19 cellular contexts compared by ENCODE assay signal in genomic region chr13:42591602-42592001, GRCh38. TPM values are rescaled to one million over a fixed set of nuclear protein-coding genes. Genes with fewer than 3 reads are reported as not detected.
DNase-seq lines count a peak whose midpoint lies in the region; ATAC-seq, FAIRE-seq and TF ChIP-seq lines count a peak whose summit lies in the region.
"Had no signal": no experiment of that assay in that cellular context is flagged by ENCODE, and none has a peak within 500 bp of the region (broad histone marks: within the 10 kb centered on the region; RNA-seq: fewer than 3 reads in every experiment).

No MANE protein-coding gene starts in this region.

- CTCF ChIA-PET in IMR-90 (lab: Yijun Ruan, JAX), result no interaction called here
- CTCF ChIA-PET in HepG2 (lab: Yijun Ruan, JAX; ENCODE audit: low intra/inter-chr PET ratio, low total read pairs), result no interaction called here

- TF ChIP-seq RAD21 in IMR-90 (IDR thresholded peaks at IDR 0.05; ENCODE audit: low read length), result no peak
- TF ChIP-seq RAD21 in HepG2 (CRISPR knock-in tag; IDR thresholded peaks at IDR 0.05), result no peak

- no peak overlapping the region; the same call in 2 of the 3 replicates for H3K4me3 Mint-ChIP-seq in GM23338
- H3K4me3 Mint-ChIP-seq: CD4-positive, alpha-beta memory T cell had no signal

- H2BK15ac ChIP-seq in IMR-90 (ENCODE audit: low read depth, low read length), result no peak overlapping the region

- no peaks in the 10 kb centered on the region for H3K27me3 ChIP-seq in GM23338 (ENCODE audit: insufficient read depth)
- H3K27me3 ChIP-seq in IMR-90 (ENCODE audit: control insufficient read depth, insufficient read depth, low read length), result peaks cover 42% of the 10 kb centered on the region
- H3K27me3 ChIP-seq in bronchial epithelial cell (ENCODE audit: control insufficient read depth, insufficient read depth, low read length), result peaks cover 1% of the 10 kb centered on the region
- H3K27me3 ChIP-seq in HepG2 (ENCODE audit: control insufficient read depth in 1 of 2, insufficient read depth in 2 of 2, low read length in 2 of 2), result no peaks in the 10 kb centered on the region
- H3K27me3 ChIP-seq: BE2C had no signal

- no peak overlapping the region for H2BK5ac ChIP-seq in IMR-90 (ENCODE audit: low read depth, low read length, poor library complexity, severe bottlenecking)

- WGBS in IMR-90 (ENCODE audit: extremely low coverage in 2 of 2, insufficient read length in 1 of 2), 2 experiments, result 92% methylated on average over 2 of the region's 4 CpGs; no CpG with 5 or more reads in 1 of the 2 experiments
- 4% methylated on average over 4 of the region's 4 CpGs for WGBS in HepG2 (ENCODE audit: low lambda C conversion rate)

- ATAC-seq in GM23338 (no peak), IMR-90 (ENCODE audit: low read depth) (no peak), HepG2 (no peak), HG03135 (IDR thresholded peaks at IDR 0.05; ENCODE audit: unreplicated experiment) (no peak)
- ATAC-seq: A549 had no signal

- H4K20me1 ChIP-seq in GM23338 (replicated peaks; ENCODE audit: insufficient read depth) (no peaks in the 10 kb centered on the region), IMR-90 (ENCODE audit: insufficient read depth, low read length) (no peaks in the 10 kb centered on the region), HepG2 (ENCODE audit: insufficient read depth, low read length) (no peaks in the 10 kb centered on the region)

- dilution Hi-C loops in IMR-90 (cut with HindIII; ENCODE audit: low sequenced_read_pairs, unreplicated experiment), result no loop called here

- H2AFZ ChIP-seq in GM23338, result no peak overlapping the region
- H2AFZ ChIP-seq in IMR-90 (replicated peaks; ENCODE audit: low read length, poor library complexity), result peak overlapping the region; percentile 48
- no peak overlapping the region for H2AFZ ChIP-seq in HepG2 (ENCODE audit: low read length)

- H3K36me3 Mint-ChIP-seq in GM23338 (ENCODE audit: low read depth), result peaks cover 63% of the 10 kb centered on the region
- H3K36me3 Mint-ChIP-seq: CD4-positive, alpha-beta memory T cell had no signal

- no peak overlapping the region for H3K18ac ChIP-seq in IMR-90 (ENCODE audit: low read depth, low read length)

- H4K8ac ChIP-seq in IMR-90 (ENCODE audit: low read depth in 2 of 2, low read length in 2 of 2), result no peak overlapping the region

- H4K5ac ChIP-seq in IMR-90 (ENCODE audit: low read depth, low read length), result no peak overlapping the region

- H3K4me1 ChIP-seq in GM23338 (ENCODE audit: insufficient read depth) (peaks cover 42% of the 10 kb centered on the region), IMR-90 (ENCODE audit: control insufficient read depth, insufficient read depth, low read length) (no peaks in the 10 kb centered on the region), HepG2 (ENCODE audit: insufficient read depth, low read length) (no peaks in the 10 kb centered on the region)
- H3K4me1 ChIP-seq: A549, BE2C had no signal

- peaks cover 54% of the 10 kb centered on the region for H3K4me1 Mint-ChIP-seq in GM23338

- no peaks in the 10 kb centered on the region for H3K79me1 ChIP-seq in IMR-90 (ENCODE audit: low read depth in 1 of 2, low read length in 2 of 2)

- H3K56ac ChIP-seq in IMR-90 (ENCODE audit: extremely low read depth, insufficient read depth, low read length), result no peak overlapping the region

- H3K36me3 ChIP-seq in GM23338 (ENCODE audit: insufficient read depth) (peaks cover 6% of the 10 kb centered on the region; the same call in 1 of the 2 replicates), IMR-90 (ENCODE audit: control insufficient read depth, insufficient read depth, low read length) (no peaks in the 10 kb centered on the region), bronchial epithelial cell (ENCODE audit: control insufficient read depth, insufficient read depth, low read length) (no peaks in the 10 kb centered on the region), HepG2 (replicated peaks in 1 of 2; ENCODE audit: control insufficient read depth in 1 of 2, insufficient read depth in 2 of 2, low read length in 2 of 2) (no peaks in the 10 kb centered on the region)
- H3K36me3 ChIP-seq: BE2C had no signal

- DNase-seq in GM23338 (ENCODE audit: low spot score) (no peak), IMR-90 (no peak), bronchial epithelial cell (ENCODE audit: low read depth) (no peak), HepG2 (ENCODE audit: low spot score) (no peak), OCI-M2 (lab: John Stamatoyannopoulos, UW; ENCODE audit: unreplicated experiment) (no peak)
- DNase-seq: BE2C; CD4-positive, alpha-beta memory T cell; COR-L47; DMS153; DMS79 treated with DMSO at 0.1 percent for 48 hours; EL; H7 had no signal

- H4K91ac ChIP-seq in IMR-90 (ENCODE audit: insufficient read depth, low read depth, low read length), result no peak overlapping the region

- POLR2A ChIA-PET in IMR-90 (lab: Charles Lee; ENCODE audit: unreplicated experiment) (interaction anchor here (0.6 kb wide), 1 partner anchor 9 kb away, joined by 3 read pairs; no protein-coding TSS in a partner anchor), HepG2 (lab: Yijun Ruan, JAX) (no interaction called here)

- TF ChIP-seq POLR2A in IMR-90 (IDR thresholded peaks at IDR 0.05; ENCODE audit: low read depth, low read length) (no peak), HepG2 (IDR thresholded peaks at IDR 0.05; ENCODE audit: insufficient read depth in 1 of 2, low read depth in 2 of 2, low read length in 2 of 2) (no peak)

- H3K14ac ChIP-seq in IMR-90 (replicated peaks; ENCODE audit: low read depth, low read length), result no peak overlapping the region

- no peak overlapping the region for H3K23ac ChIP-seq in IMR-90 (ENCODE audit: low read depth, low read length)

- H2AK9ac ChIP-seq in IMR-90 (replicated peaks; ENCODE audit: low read depth, low read length, poor library complexity), result no peak overlapping the region

- BruUV-seq in IMR-90 (replicated peaks; lab: Mats Ljungman, UMichigan) (no TSS peak), HepG2 (replicated peaks; lab: Mats Ljungman, UMichigan) (no TSS peak)

- peaks cover 13% of the 10 kb centered on the region; the same call in 1 of the 2 replicates for H3F3A ChIP-seq in GM23338 (replicated peaks; ENCODE audit: low read depth)

- in situ Hi-C loops in IMR-90 (cut with MboI; ENCODE audit: low sequenced_read_pairs) (loop anchor here (10.0 to 25.0 kb wide), 2 partner anchors 493 to 1196 kb away; partner anchors contain the start of gene ENOX1), HepG2 (cut with HindIII; ENCODE audit: extremely low pct_ligation_motif_present, low pct_unique_long_range_greater_than_20kb) (loop anchor here (10.0 to 25.0 kb wide), 2 partner anchors 546 to 1203 kb away; no protein-coding TSS in a partner anchor)

- intact Hi-C loops in IMR-90 (cut with micrococcal nuclease), result loop anchor here (5.0 to 10.0 kb wide), 4 partner anchors 243 to 1281 kb away; partner anchors contain the start of gene DNAJC15
- intact Hi-C loops in HepG2 (cut with micrococcal nuclease; ENCODE audit: unreplicated experiment), result no loop called here

- peak overlapping the region; percentile 22; the same call in 1 of the 2 replicates for H3K4me2 ChIP-seq in GM23338
- no peak overlapping the region for H3K4me2 ChIP-seq in IMR-90 (ENCODE audit: low read depth, low read length)
- H3K4me2 ChIP-seq in HepG2 (ENCODE audit: low read depth, low read length), result no peak overlapping the region
- H3K4me2 ChIP-seq: A549 had no signal

- TF ChIP-seq EP300 in HepG2 (IDR thresholded peaks at IDR 0.05; ENCODE audit: low read depth in 2 of 2, low read length in 2 of 2) (no peak), HepG2 (CRISPR knock-in tag; IDR thresholded peaks at IDR 0.05; ENCODE audit: borderline replicate concordance) (no peak)

- no peak overlapping the region for H3K4ac ChIP-seq in IMR-90 (ENCODE audit: low read depth, low read length)

- peaks cover 3% of the 10 kb centered on the region for H3K27me3 Mint-ChIP-seq in GM23338 (ENCODE audit: insufficient read depth, low read depth, poor library complexity)

- H2BK120ac ChIP-seq in IMR-90 (ENCODE audit: low read depth, low read length), result no peak overlapping the region

- H3K9me3 ChIP-seq in IMR-90 (ENCODE audit: control insufficient read depth, insufficient read depth, low read length) (no peaks in the 10 kb centered on the region), HepG2 (ENCODE audit: low read length) (no peaks in the 10 kb centered on the region)
- H3K9me3 ChIP-seq: A549, BE2C had no signal

- no peak overlapping the region for H3K9ac ChIP-seq in IMR-90 (ENCODE audit: low read depth, low read length)
- no peak overlapping the region for H3K9ac ChIP-seq in HepG2 (ENCODE audit: insufficient read depth, low read depth, low read length)

- H3K27ac ChIP-seq in GM23338 (ENCODE audit: low read depth), result peak overlapping the region; percentile 82; the same call in 1 of the 2 replicates
- no peak overlapping the region for H3K27ac ChIP-seq in IMR-90 (ENCODE audit: insufficient read depth, low read length)
- no peak overlapping the region for H3K27ac ChIP-seq in HepG2 (ENCODE audit: extremely low read length, insufficient read depth, low read length)
- H3K27ac ChIP-seq: A549, C4-2B had no signal

- H3K9me2 ChIP-seq in GM23338 (ENCODE audit: insufficient read depth), result peaks cover 18% of the 10 kb centered on the region

- FAIRE-seq in bronchial epithelial cell (lab: Jason Lieb, UNC), result peak; percentile 76
- no peak for FAIRE-seq in HepG2 (lab: Jason Lieb, UNC)
- FAIRE-seq: A549, D721Med, G401.6, GM12892 had no signal

- H3K9me3 Mint-ChIP-seq in GM23338, result no peaks in the 10 kb centered on the region
- H3K9me3 Mint-ChIP-seq: CD4-positive, alpha-beta memory T cell had no signal

- H3K4me3 ChIP-seq in GM23338, result no peak overlapping the region
- H3K4me3 ChIP-seq in IMR-90 (ENCODE audit: insufficient read depth, low read depth, low read length), result no peak overlapping the region
- no peak overlapping the region for H3K4me3 ChIP-seq in bronchial epithelial cell (ENCODE audit: low read depth, low read length)
- H3K4me3 ChIP-seq in HepG2 (replicated peaks in 1 of 3; ENCODE audit: insufficient read depth in 1 of 3, low read depth in 2 of 3, low read length in 3 of 3), result no peak overlapping the region
- H3K4me3 ChIP-seq: A549 had no signal

- peaks cover 22% of the 10 kb centered on the region for H3K79me2 ChIP-seq in GM23338 (replicated peaks; ENCODE audit: insufficient read depth)
- H3K79me2 ChIP-seq in HepG2 (ENCODE audit: insufficient read depth, low read length), result no peaks in the 10 kb centered on the region

- TF ChIP-seq CTCF in GM23338 (conservative IDR thresholded peaks at IDR 0.05; ENCODE audit: low read depth in 2 of 2) (no peak), IMR-90 (conservative IDR thresholded peaks at IDR 0.05; ENCODE audit: low read depth, low read length) (no peak), bronchial epithelial cell (IDR thresholded peaks at IDR 0.05; ENCODE audit: insufficient read depth, low read length, severe bottlenecking) (no peak), HepG2 (CRISPR knock-in tag; IDR thresholded peaks at IDR 0.05) (no peak)

- no peak overlapping the region for H2BK20ac ChIP-seq in IMR-90 (ENCODE audit: low read depth, low read length)

- H2AK5ac ChIP-seq in IMR-90 (ENCODE audit: low read depth, low read length), result no peak overlapping the region

- peak overlapping the region; percentile 92 for H3K27ac Mint-ChIP-seq in GM23338

- no peaks in the 10 kb centered on the region for H3K9me1 ChIP-seq in IMR-90 (ENCODE audit: insufficient read depth, low read length)

RNA-seq across cellular contexts. Expression of gene TNFSF11, which starts 17.6 kb away (rescaled TPM):
- 9.9 and 16.8 TPM in 2 replicates for total RNA-seq in GM23338 (2014; rRNA removed; shearing (Covaris generic))
- 9.2 and 9.9 TPM in 2 replicates for polyA plus RNA-seq in GM23338 (2016; fragmentation: Nextera tagmentation; extraction: Ambion mirVana)
- not detected in 2 replicates for total RNA-seq in IMR-90 (2012; rRNA removed)
- not detected in 2 replicates for polyA plus RNA-seq in IMR-90 (2012; rRNA removed)
- polyA plus RNA-seq in IMR-90 (2012; cell fraction: cytosol; rRNA removed), result not detected in 2 replicates
- not detected in 2 replicates for polyA plus RNA-seq in IMR-90 (2012; cell fraction: nucleus; rRNA removed; ENCODE audit: low replicate concordance)
- under 0.01 and 0.13 TPM in 2 replicates for total RNA-seq in bronchial epithelial cell
- not detected in 2 replicates for total RNA-seq in HepG2 (2016; rRNA removed; fragmentation: Illumina TruSeq; extraction: Trizol)
- not detected in 2 replicates for total RNA-seq in HepG2 (2016; cell fraction: cytosol; rRNA removed; fragmentation: Illumina TruSeq; extraction: Trizol; ENCODE audit: low read depth)
- total RNA-seq in HepG2 (2016; cell fraction: insoluble cytoplasmic fraction; rRNA removed; fragmentation: Illumina TruSeq; extraction: Trizol), result not detected in 2 replicates
- total RNA-seq in HepG2 (2016; cell fraction: membrane; rRNA removed; fragmentation: Illumina TruSeq; extraction: Trizol), result not detected in 2 replicates
- not detected in 2 replicates for total RNA-seq in HepG2 (2016; cell fraction: nucleus; rRNA removed; fragmentation: Illumina TruSeq; extraction: Trizol)
- polyA plus RNA-seq in HepG2 (2011; rRNA removed), result 0.03 TPM in 1 of 2 replicates, not detected in the other
- not detected in 2 replicates for polyA plus RNA-seq in HepG2 (2011; cell fraction: cytosol; rRNA removed)
- polyA plus RNA-seq in HepG2 (2011; cell fraction: nucleus; rRNA removed), result not detected in 2 replicates
- not detected in 2 replicates for polyA plus RNA-seq in HepG2 (2012)
- not detected in 2 replicates for polyA plus RNA-seq in HepG2 (2016; cell fraction: cytosol; fragmentation: Illumina TruSeq; extraction: Trizol; ENCODE audit: low read depth)
- polyA plus RNA-seq in HepG2 (2016; cell fraction: insoluble cytoplasmic fraction; fragmentation: Illumina TruSeq; extraction: Trizol; ENCODE audit: low read depth), result not detected in 2 replicates
- not detected in 2 replicates for polyA plus RNA-seq in HepG2 (2016; cell fraction: membrane; fragmentation: Illumina TruSeq; extraction: Trizol; ENCODE audit: low read depth)
- polyA plus RNA-seq in HepG2 (2016; cell fraction: nucleus; fragmentation: Illumina TruSeq; extraction: Trizol; ENCODE audit: insufficient read depth, low read depth), result not detected in 2 replicates
- polyA minus RNA-seq in HepG2 (2011; rRNA and poly(A)+ RNA removed; ENCODE audit: low replicate concordance), result not detected in 2 replicates
- polyA minus RNA-seq in HepG2 (2011; cell fraction: cytosol; rRNA and poly(A)+ RNA removed), result not detected in 2 replicates
- polyA minus RNA-seq in HepG2 (2011; cell fraction: nucleus; rRNA and poly(A)+ RNA removed), result not detected in 2 replicates
- polyA plus RNA-seq: A549, AG04450 had no signal
